ENCODE assay signal across 27 cellular contexts in the genomic region with DNA sequence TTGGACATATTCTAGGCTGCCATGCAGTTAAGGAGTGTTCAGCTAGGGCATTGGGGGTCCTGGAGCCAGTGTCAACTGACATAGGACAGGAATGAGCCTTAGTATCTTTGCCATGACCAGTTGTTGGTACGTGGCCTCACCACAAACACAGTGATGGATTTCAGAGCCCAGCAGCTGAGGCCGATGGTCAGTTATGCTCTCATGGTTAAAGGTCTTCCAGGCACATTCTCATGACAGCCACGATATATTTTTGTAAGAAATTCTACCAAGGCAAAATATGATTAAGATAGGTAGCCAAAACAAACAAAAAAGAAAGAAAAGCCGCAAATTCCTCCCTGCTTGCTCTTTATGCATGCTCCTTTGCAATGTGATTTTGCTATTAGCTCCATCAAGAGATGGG. TPM values are rescaled to one million over a fixed set of nuclear protein-coding genes. Genes with fewer than 3 reads are reported as not detected.
DNase-seq lines count a peak whose midpoint lies in the region; ATAC-seq and TF ChIP-seq lines count a peak whose summit lies in the region.
"Had no signal": no experiment of that assay in that cellular context is flagged by ENCODE, and none has a peak within 500 bp of the region (broad histone marks: within the 10 kb centered on the region; RNA-seq: fewer than 3 reads in every experiment).

No MANE protein-coding gene starts in this region.

- peak overlapping the region; percentile 83 for H3K4ac ChIP-seq in IMR-90 (ENCODE audit: low read depth, low read length)

- no TSS peak for BruUV-seq in IMR-90 (replicated peaks; lab: Mats Ljungman, UMichigan)

- peaks cover 6% of the 10 kb centered on the region for H3K27me3 Mint-ChIP-seq in chondrocyte (ENCODE audit: low read depth)
- H3K27me3 Mint-ChIP-seq in neural progenitor cell (ENCODE audit: insufficient read depth, low read depth) = peaks cover 5% of the 10 kb centered on the region
- H3K27me3 Mint-ChIP-seq: CD4-positive, alpha-beta T cell had no signal

- H3K79me2 ChIP-seq in hepatocyte (no peaks in the 10 kb centered on the region), neural progenitor cell (ENCODE audit: low read depth) (no peaks in the 10 kb centered on the region)

- peaks cover 12% of the 10 kb centered on the region for H3F3A ChIP-seq in neural progenitor cell (ENCODE audit: low read depth)

- H3K27ac ChIP-seq in IMR-90 (ENCODE audit: insufficient read depth, low read length) (peak overlapping the region; percentile 95; the same call in 1 of the 2 replicates), hepatocyte (peak overlapping the region; percentile 30), neural progenitor cell (no peak overlapping the region)
- H3K27ac ChIP-seq: A549, heart right ventricle, tibial nerve had no signal

- peak overlapping the region; percentile 81 for H2BK5ac ChIP-seq in IMR-90 (ENCODE audit: low read depth, low read length, poor library complexity, severe bottlenecking)

- intact Hi-C loops in IMR-90 (cut with micrococcal nuclease) = no loop called here

- H4K20me1 ChIP-seq in IMR-90 (ENCODE audit: insufficient read depth, low read length) = no peaks in the 10 kb centered on the region
- no peaks in the 10 kb centered on the region for H4K20me1 ChIP-seq in hepatocyte (ENCODE audit: insufficient read depth, poor library complexity, severe bottlenecking)
- no peaks in the 10 kb centered on the region for H4K20me1 ChIP-seq in neural progenitor cell (ENCODE audit: low read depth)

- TF ChIP-seq RAD21 in IMR-90 (IDR thresholded peaks at IDR 0.05; ENCODE audit: low read length) = no peak

- H2AFZ ChIP-seq in IMR-90 (replicated peaks; ENCODE audit: low read length, poor library complexity) (peak overlapping the region; percentile 1), hepatocyte (no peak overlapping the region), neural progenitor cell (replicated peaks) (no peak overlapping the region)

- peak overlapping the region; percentile 92 for H2BK20ac ChIP-seq in IMR-90 (ENCODE audit: low read depth, low read length)

- CTCF ChIA-PET in IMR-90 (lab: Yijun Ruan, JAX) = no interaction called here

- no peaks in the 10 kb centered on the region for H3K9me2 ChIP-seq in hepatocyte (replicated peaks; ENCODE audit: insufficient read depth)

- H3K4me1 ChIP-seq in IMR-90 (ENCODE audit: control insufficient read depth, insufficient read depth, low read length) = peaks cover 28% of the 10 kb centered on the region
- H3K4me1 ChIP-seq in hepatocyte (ENCODE audit: insufficient read depth) = peaks cover 13% of the 10 kb centered on the region
- peaks cover 10% of the 10 kb centered on the region for H3K4me1 ChIP-seq in neural progenitor cell

- H3K9ac ChIP-seq in IMR-90 (ENCODE audit: low read depth, low read length) = no peak overlapping the region
- no peak overlapping the region for H3K9ac ChIP-seq in neural progenitor cell

- H2AK9ac ChIP-seq in IMR-90 (replicated peaks; ENCODE audit: low read depth, low read length, poor library complexity) = peak overlapping the region; percentile 25

- TF ChIP-seq CTCF in IMR-90 (conservative IDR thresholded peaks at IDR 0.05; ENCODE audit: low read depth, low read length) = no peak
- TF ChIP-seq CTCF in chondrocyte (IDR thresholded peaks at IDR 0.05) = no peak
- no peak for TF ChIP-seq CTCF in hepatocyte (IDR thresholded peaks at IDR 0.05; ENCODE audit: poor library complexity)
- no peak for TF ChIP-seq CTCF in neural progenitor cell (IDR thresholded peaks at IDR 0.05)

- H3K36me3 ChIP-seq in IMR-90 (ENCODE audit: control insufficient read depth, insufficient read depth, low read length) (no peaks in the 10 kb centered on the region), hepatocyte (replicated peaks; ENCODE audit: insufficient read depth, low read depth) (no peaks in the 10 kb centered on the region), neural progenitor cell (no peaks in the 10 kb centered on the region)
- H3K36me3 ChIP-seq: heart right ventricle, stomach had no signal

- DNase-seq in IMR-90 (peak; percentile 50), chondrocyte (ENCODE audit: low spot score) (no peak), hepatocyte (ENCODE audit: low spot score) (no peak), neural progenitor cell (ENCODE audit: low spot score) (no peak), HK-2 (ENCODE audit: unreplicated experiment) (no peak), NCI-H748 treated with DMSO at 0.1 percent for 48 hours (lab: John Stamatoyannopoulos, UW) (no peak), AG08395 (ENCODE audit: low spot score) (no peak), NCI-H2107 (lab: John Stamatoyannopoulos, UW) (no peak)
- DNase-seq: activated CD4-positive, alpha-beta memory T cell treated with anti-CD3 and anti-CD28 coated beads, Interleukin-2, amount 10 ng/mL, durations not matched to agents 7 days and 5 days; activated CD8-positive, alpha-beta memory T cell treated with anti-CD3 and anti-CD28 coated beads, Interleukin-2, amount 50 U/mL, for 4 hours; activated naive CD4-positive, alpha-beta T cell treated with anti-CD3 and anti-CD28 coated beads, Interleukin-2, amount 10 ng/mL, durations not matched to agents 7 days and 5 days; CD4-positive, alpha-beta T cell; DND-41; heart right ventricle; midbrain; NCI-H1092; NCI-H524 treated with DMSO at 0.1 percent for 48 hours; right cardiac atrium; stimulated activated CD4-positive, alpha-beta T cell treated with anti-CD3 and anti-CD28 coated beads, Interleukin-2, amount 100 ng/mL, for 48 hours; stomach had no signal

- H3K79me1 ChIP-seq in IMR-90 (ENCODE audit: low read depth in 1 of 2, low read length in 2 of 2) = no peaks in the 10 kb centered on the region

- no peaks in the 10 kb centered on the region for H3K27me3 ChIP-seq in IMR-90 (ENCODE audit: control insufficient read depth, insufficient read depth, low read length)
- H3K27me3 ChIP-seq in hepatocyte = no peaks in the 10 kb centered on the region
- peaks cover 9% of the 10 kb centered on the region for H3K27me3 ChIP-seq in neural progenitor cell
- H3K27me3 ChIP-seq: stomach, tibial nerve had no signal

- peaks cover 11% of the 10 kb centered on the region for H3K9me3 Mint-ChIP-seq in chondrocyte (ENCODE audit: low read depth)
- H3K9me3 Mint-ChIP-seq in neural progenitor cell = peaks cover 12% of the 10 kb centered on the region

- H3K4me2 ChIP-seq in IMR-90 (ENCODE audit: low read depth, low read length) (no peak overlapping the region), hepatocyte (no peak overlapping the region), neural progenitor cell (no peak overlapping the region)
- H3K4me2 ChIP-seq: A549 had no signal

- no peak for TF ChIP-seq POLR2A in IMR-90 (IDR thresholded peaks at IDR 0.05; ENCODE audit: low read depth, low read length)

- peak overlapping the region; percentile 55; the same call in 1 of the 2 replicates for H3K56ac ChIP-seq in IMR-90 (ENCODE audit: extremely low read depth, insufficient read depth, low read length)

- peak overlapping the region; percentile 89 for H2AK5ac ChIP-seq in IMR-90 (ENCODE audit: low read depth, low read length)

- in situ Hi-C loops in IMR-90 (cut with MboI; ENCODE audit: low sequenced_read_pairs) = loop anchor here (5.0 kb wide), 1 partner anchor 244 kb away; no protein-coding TSS in a partner anchor

- H3K23ac ChIP-seq in IMR-90 (ENCODE audit: low read depth, low read length) = peak overlapping the region; percentile 72

- H2BK120ac ChIP-seq in IMR-90 (ENCODE audit: low read depth, low read length) = peak overlapping the region; percentile 90

- dilution Hi-C loops in IMR-90 (cut with HindIII; ENCODE audit: low sequenced_read_pairs, unreplicated experiment) = no loop called here

- H4K91ac ChIP-seq in IMR-90 (ENCODE audit: insufficient read depth, low read depth, low read length) = peak overlapping the region; percentile 79

- H3K4me1 Mint-ChIP-seq in chondrocyte (ENCODE audit: low read depth) (peaks cover 45% of the 10 kb centered on the region), neural progenitor cell (peaks cover 31% of the 10 kb centered on the region)

- H3K36me3 Mint-ChIP-seq in chondrocyte (ENCODE audit: low read depth) (peaks cover 6% of the 10 kb centered on the region), neural progenitor cell (no peaks in the 10 kb centered on the region)

- H3K9me1 ChIP-seq in IMR-90 (ENCODE audit: insufficient read depth, low read length) = peaks cover 20% of the 10 kb centered on the region

- H3K4me3 Mint-ChIP-seq in chondrocyte (ENCODE audit: unreplicated experiment) = no peak overlapping the region
- H3K4me3 Mint-ChIP-seq in neural progenitor cell = no peak overlapping the region
- H3K4me3 Mint-ChIP-seq: activated CD4-positive, alpha-beta memory T cell treated with anti-CD3 and anti-CD28 coated beads, Interleukin-2, amount 10 ng/mL, durations not matched to agents 7 days and 5 days; activated naive CD4-positive, alpha-beta T cell treated with anti-CD3 and anti-CD28 coated beads, Interleukin-2, amount 10 ng/mL, durations not matched to agents 7 days and 5 days; activated T-helper 1 cell treated with anti-CD3 and anti-CD28 coated beads, Interleukin-12 subunit alpha, Interleukin-12 subunit beta, Interleukin-2, Interleukin-4 antibody, amounts not matched to agents 30 ng/mL and 10 ng/mL and 1 ng/mL, durations not matched to agents 14 hours and 24 hours and 36 hours; CD4-positive, alpha-beta T cell; natural killer cell treated with Interleukin-12 subunit alpha and Interleukin-12 subunit beta and Interleukin-15 and Interleukin-18, amount 100 ng/mL, for 72 hours had no signal

- H3K9me3 ChIP-seq in IMR-90 (ENCODE audit: control insufficient read depth, insufficient read depth, low read length) (peaks cover 6% of the 10 kb centered on the region), hepatocyte (ENCODE audit: low read depth) (no peaks in the 10 kb centered on the region), neural progenitor cell (ENCODE audit: low read depth) (no peaks in the 10 kb centered on the region)

- 83% methylated on average over 1 of the region's 4 CpGs; no CpG with 5 or more reads in 1 of the 2 experiments for WGBS in IMR-90 (ENCODE audit: extremely low coverage in 2 of 2, insufficient read length in 1 of 2), 2 experiments
- WGBS in hepatocyte (ENCODE audit: low lambda C conversion rate, missing lambda C conversion rate) = 95% methylated on average over 4 of the region's 4 CpGs

- H4K5ac ChIP-seq in IMR-90 (ENCODE audit: low read depth, low read length) = peak overlapping the region; percentile 85

- no peak overlapping the region for H3K4me3 ChIP-seq in IMR-90 (ENCODE audit: insufficient read depth, low read depth, low read length)
- H3K4me3 ChIP-seq in hepatocyte = no peak overlapping the region
- no peak overlapping the region for H3K4me3 ChIP-seq in neural progenitor cell
- H3K4me3 ChIP-seq: A549, heart right ventricle, K562, SK-N-MC, stomach, tibial nerve had no signal

- peak overlapping the region; percentile 88 for H3K14ac ChIP-seq in IMR-90 (replicated peaks; ENCODE audit: low read depth, low read length)

- H3K18ac ChIP-seq in IMR-90 (ENCODE audit: low read depth, low read length) = peak overlapping the region; percentile 92

- peak overlapping the region; percentile 79; the same call in 2 of the 3 replicates for H2BK15ac ChIP-seq in IMR-90 (ENCODE audit: low read depth, low read length)

- POLR2A ChIA-PET in IMR-90 (lab: Charles Lee; ENCODE audit: unreplicated experiment) = no interaction called here

- ATAC-seq in IMR-90 (ENCODE audit: low read depth) = no peak
- ATAC-seq: A549; activated CD4-positive, CD25-positive, alpha-beta regulatory T cell treated with anti-CD3 and anti-CD28 coated beads, Interleukin-2, amount 50 U/mL, for 24 hours; heart right ventricle; K562; natural killer cell treated with Interleukin-12 subunit alpha and Interleukin-12 subunit beta and Interleukin-15 and Interleukin-18, amount 100 ng/mL, for 72 hours had no signal

- H4K8ac ChIP-seq in IMR-90 (ENCODE audit: low read depth in 2 of 2, low read length in 2 of 2) = peak overlapping the region; percentile 3 to 80; a peak in 2 of 4 replicates

- H3K27ac Mint-ChIP-seq in chondrocyte (ENCODE audit: unreplicated experiment) (peak overlapping the region; percentile 84), neural progenitor cell (peak overlapping the region; percentile 98)
- H3K27ac Mint-ChIP-seq: activated CD4-positive, alpha-beta memory T cell treated with anti-CD3 and anti-CD28 coated beads, Interleukin-2, amount 10 ng/mL, durations not matched to agents 7 days and 5 days; activated naive CD4-positive, alpha-beta T cell treated with anti-CD3 and anti-CD28 coated beads, Interleukin-2, amount 10 ng/mL, durations not matched to agents 7 days and 5 days; activated T-helper 1 cell treated with anti-CD3 and anti-CD28 coated beads, Interleukin-12 subunit alpha, Interleukin-12 subunit beta, Interleukin-2, Interleukin-4 antibody, amounts not matched to agents 30 ng/mL and 10 ng/mL and 1 ng/mL, durations not matched to agents 14 hours and 24 hours and 36 hours; CD4-positive, alpha-beta T cell; natural killer cell treated with Interleukin-12 subunit alpha and Interleukin-12 subunit beta and Interleukin-15 and Interleukin-18, amount 100 ng/mL, for 72 hours had no signal

RNA-seq across cellular contexts. Expression of a gene that starts 47.8 kb away (rescaled TPM):
- 1.6 and 1.7 TPM in 2 replicates for total RNA-seq in IMR-90 (2012; rRNA removed)
- polyA plus RNA-seq in IMR-90 (2012; rRNA removed) = 0.96 and 1.3 TPM in 2 replicates
- polyA plus RNA-seq in IMR-90 (2012; cell fraction: cytosol; rRNA removed) = 0.81 and 0.82 TPM in 2 replicates
- 3.9 and 4.1 TPM in 2 replicates for polyA plus RNA-seq in IMR-90 (2012; cell fraction: nucleus; rRNA removed; ENCODE audit: low replicate concordance)
- 0.89 to 1.9 TPM (median 1.0 TPM) in 3 replicates for total RNA-seq in chondrocyte
- total RNA-seq in hepatocyte = 3.3 and 4.8 TPM in 2 replicates
- 5.1 and 6.9 TPM in 2 replicates for polyA plus RNA-seq in hepatocyte
- total RNA-seq in neural progenitor cell (ENCODE audit: low replicate concordance) = 1.4 and 3.7 TPM in 2 replicates
- total RNA-seq: natural killer cell treated with Interleukin-12 subunit alpha and Interleukin-12 subunit beta and Interleukin-15 and Interleukin-18, amount 100 ng/mL, for 72 hours had no signal
